Comparison of ENCODE assay signal across 15 cellular contexts in genomic region chr12:15155271-15155670, GRCh38.
DNase-seq lines count a peak whose midpoint lies in the region; ATAC-seq and TF ChIP-seq lines count a peak whose summit lies in the region.
"Had no signal": no experiment of that assay in that cellular context is flagged by ENCODE, and none has a peak within 500 bp of the region (broad histone marks: within the 10 kb centered on the region; RNA-seq: fewer than 3 reads in every experiment).

No MANE protein-coding gene starts in this region.

- TF ChIP-seq CTCF in RWPE1 (conservative IDR thresholded peaks at IDR 0.05; ENCODE audit: low read depth) (no peak), thoracic aorta (IDR thresholded peaks at IDR 0.05) (no peak)

- H3K4me3 ChIP-seq in thoracic aorta, result no peak overlapping the region
- H3K4me3 ChIP-seq: cardiac muscle cell, lower lobe of right lung, PC-9, thyroid gland had no signal

- H3K27ac ChIP-seq in RWPE1 (peak overlapping the region; percentile 65), thoracic aorta (peak overlapping the region; percentile 62 to 82)
- H3K27ac ChIP-seq: cardiac muscle cell, lower lobe of right lung, PC-9, thyroid gland had no signal

- peak; percentile 91 for ATAC-seq in left lobe of liver
- no peak for ATAC-seq in thoracic aorta (ENCODE audit: insufficient number of reproducible peaks, low FRiP score, low read depth)
- ATAC-seq in HG03159 (IDR thresholded peaks at IDR 0.05; ENCODE audit: unreplicated experiment), result no peak
- ATAC-seq: lower lobe of right lung had no signal

- H3K9me3 ChIP-seq in thoracic aorta, result no peaks in the 10 kb centered on the region
- H3K9me3 ChIP-seq: lower lobe of right lung, thyroid gland had no signal

- POLR2A ChIA-PET in RWPE1 (lab: Yijun Ruan, JAX; ENCODE audit: low non-redundant PET), result no interaction called here

- DNase-seq in NCI-H1092 treated with DMSO at 0.1 percent for 48 hours (lab: John Stamatoyannopoulos, UW), result peak; percentile 15
- DNase-seq in NCI-H1092 (lab: John Stamatoyannopoulos, UW), result no peak
- peak; percentile 12 for DNase-seq in RWPE1 (ENCODE audit: low spot score)
- peak; percentile 74 for DNase-seq in left lobe of liver (ENCODE audit: low spot score)
- no peak for DNase-seq in thoracic aorta (ENCODE audit: low spot score)
- no peak for DNase-seq in CD1c-positive myeloid dendritic cell (ENCODE audit: extremely low spot score)
- no peak for DNase-seq in AG08396 (ENCODE audit: low spot score)
- DNase-seq: activated CD4-positive, alpha-beta T cell treated with anti-CD3 and anti-CD28 coated beads, Interleukin-2, amount 10 ng/mL, durations not matched to agents 7 days and 5 days; CD8-positive, alpha-beta memory T cell; lower lobe of right lung; NCI-H510A; PC-9; thyroid gland had no signal

- CTCF ChIA-PET in RWPE1 (lab: Yijun Ruan, JAX), result interaction anchor here (1.2 kb wide), 1 partner anchor 66 kb away, joined by 4 read pairs; the partner anchor contains the start of gene RERG

- no peaks in the 10 kb centered on the region for H3K27me3 ChIP-seq in thoracic aorta (replicated peaks; ENCODE audit: insufficient read depth)
- H3K27me3 ChIP-seq: cardiac muscle cell, thyroid gland had no signal

- H3K36me3 ChIP-seq in thoracic aorta, result no peaks in the 10 kb centered on the region
- H3K36me3 ChIP-seq: cardiac muscle cell, lower lobe of right lung, thyroid gland had no signal

- peaks cover 50 to 66% of the 10 kb centered on the region in 2 donors for H3K4me1 ChIP-seq in thoracic aorta (ENCODE audit: control insufficient read depth in 1 of 2, low read depth in 2 of 2)
- H3K4me1 ChIP-seq: thyroid gland had no signal

Comparison
In these comparisons a context has a peak if more than half of its experiments do, and no peak if none do; other contexts are left out.
1. DNase-seq: peak in NCI-H1092 treated with DMSO at 0.1 percent for 48 hours (single experiment), RWPE1 (single experiment) and left lobe of liver (single experiment); none in NCI-H1092 (single experiment), thoracic aorta (single experiment), CD1c-positive myeloid dendritic cell (single experiment) and AG08396 (single experiment).